11 cellular contexts compared by ENCODE assay signal in genomic region chr5:56649569-56649968, GRCh38.
DNase-seq lines count a peak whose midpoint lies in the region; ATAC-seq, FAIRE-seq and TF ChIP-seq lines count a peak whose summit lies in the region.
"Had no signal": no experiment of that assay in that cellular context is flagged by ENCODE, and none has a peak within 500 bp of the region (broad histone marks: within the 10 kb centered on the region; RNA-seq: fewer than 3 reads in every experiment).

No MANE protein-coding gene starts in this region.

- no peak for TF ChIP-seq CTCF in kidney (IDR thresholded peaks at IDR 0.05; ENCODE audit: borderline replicate concordance, extremely low read depth, insufficient read depth)

- DNase-seq in AG20443 (ENCODE audit: low spot score) = peak; percentile 59
- peak; percentile 6 for DNase-seq in LHCN-M2 (ENCODE audit: low read depth)
- DNase-seq in kidney = peak; percentile 77
- DNase-seq in caudate nucleus (lab: John Stamatoyannopoulos, UW) = no peak
- no peak for DNase-seq in ecto neural progenitor cell (ENCODE audit: low spot score)
- DNase-seq: activated T-cell treated with anti-CD3 and anti-CD28 coated beads, Interleukin-2, amount 50 U/mL, for 1 hour; DMS79; stimulated activated CD4-positive, alpha-beta T cell treated with anti-CD3 and anti-CD28 coated beads, Interleukin-15, amount 100 ng/mL, for 24 hours had no signal

- H3K27me3 Mint-ChIP-seq in dendritic cell treated with granulocyte-macrophage colony-stimulating factor and Interleukin-4, amounts not matched to agents 40 ng/mL and 50 ng/mL, for 4 days = peaks cover 1% of the 10 kb centered on the region
- H3K27me3 Mint-ChIP-seq in activated T-helper 17 cell treated with anti-CD3 and anti-CD28 coated beads, Interleukin-2, amount 50 U/mL, for 72 hours = no peaks in the 10 kb centered on the region

- no peaks in the 10 kb centered on the region for H3K9me3 ChIP-seq in kidney (ENCODE audit: control insufficient read depth in 1 of 2, low read length in 2 of 2)

- H3K9me3 Mint-ChIP-seq in dendritic cell treated with granulocyte-macrophage colony-stimulating factor and Interleukin-4, amounts not matched to agents 40 ng/mL and 50 ng/mL, for 4 days = no peaks in the 10 kb centered on the region
- H3K9me3 Mint-ChIP-seq in activated T-helper 17 cell treated with anti-CD3 and anti-CD28 coated beads, Interleukin-2, amount 50 U/mL, for 72 hours = peaks cover 6% of the 10 kb centered on the region

- H3K4me3 ChIP-seq in kidney (ENCODE audit: low read length in 2 of 2) = no peak overlapping the region

- ATAC-seq in HG03280 (IDR thresholded peaks at IDR 0.05; ENCODE audit: unreplicated experiment) = no peak
- no peak for ATAC-seq in activated T-helper 17 cell treated with anti-CD3 and anti-CD28 coated beads, Interleukin-2, amount 50 U/mL, for 72 hours (replicated peaks)

- no peak for FAIRE-seq in kidney (lab: Jason Lieb, UNC)

- no peaks in the 10 kb centered on the region for H3K4me1 ChIP-seq in kidney (ENCODE audit: control insufficient read depth in 1 of 2, insufficient read depth in 1 of 2, low read depth in 1 of 2, low read length in 2 of 2)

- no peak overlapping the region for H3K4me3 Mint-ChIP-seq in dendritic cell treated with granulocyte-macrophage colony-stimulating factor and Interleukin-4, amounts not matched to agents 40 ng/mL and 50 ng/mL, for 4 days
- H3K4me3 Mint-ChIP-seq in activated T-helper 17 cell treated with anti-CD3 and anti-CD28 coated beads, Interleukin-2, amount 50 U/mL, for 72 hours = no peak overlapping the region

- peaks cover 37% of the 10 kb centered on the region for H3K4me1 Mint-ChIP-seq in dendritic cell treated with granulocyte-macrophage colony-stimulating factor and Interleukin-4, amounts not matched to agents 40 ng/mL and 50 ng/mL, for 4 days (ENCODE audit: low read depth)
- H3K4me1 Mint-ChIP-seq in activated T-helper 17 cell treated with anti-CD3 and anti-CD28 coated beads, Interleukin-2, amount 50 U/mL, for 72 hours = peaks cover 37% of the 10 kb centered on the region

- H3K36me3 Mint-ChIP-seq in dendritic cell treated with granulocyte-macrophage colony-stimulating factor and Interleukin-4, amounts not matched to agents 40 ng/mL and 50 ng/mL, for 4 days (ENCODE audit: low read depth) = no peaks in the 10 kb centered on the region
- H3K36me3 Mint-ChIP-seq in activated T-helper 17 cell treated with anti-CD3 and anti-CD28 coated beads, Interleukin-2, amount 50 U/mL, for 72 hours (ENCODE audit: low read depth) = no peaks in the 10 kb centered on the region

- intact Hi-C loops in dendritic cell treated with granulocyte-macrophage colony-stimulating factor and Interleukin-4, amounts not matched to agents 40 ng/mL and 50 ng/mL, for 4 days (cut with micrococcal nuclease) = no loop called here
- intact Hi-C loops in kidney (cut with DNase I) = no loop called here

- H3K36me3 ChIP-seq in kidney (ENCODE audit: control insufficient read depth in 1 of 2, insufficient read depth in 2 of 2, low read length in 2 of 2) = no peaks in the 10 kb centered on the region

- peak overlapping the region; percentile 6 for H3K27ac Mint-ChIP-seq in dendritic cell treated with granulocyte-macrophage colony-stimulating factor and Interleukin-4, amounts not matched to agents 40 ng/mL and 50 ng/mL, for 4 days
- no peak overlapping the region for H3K27ac Mint-ChIP-seq in activated T-helper 17 cell treated with anti-CD3 and anti-CD28 coated beads, Interleukin-2, amount 50 U/mL, for 72 hours

- no peak overlapping the region for H3K27ac ChIP-seq in kidney (ENCODE audit: low read depth in 2 of 2, low read length in 2 of 2)
- H3K27ac ChIP-seq in caudate nucleus (ENCODE audit: low read depth, low read length) = no peak overlapping the region

- no peak overlapping the region for H3K9ac ChIP-seq in kidney (ENCODE audit: low read length in 2 of 2)

Comparison
In these comparisons a context has a peak if more than half of its experiments do, and no peak if none do; other contexts are left out.
1. DNase-seq: peak in AG20443 (single experiment), LHCN-M2 (single experiment) and kidney (single experiment); none in caudate nucleus (0 of 61) and ecto neural progenitor cell (single experiment).